In the genomic region with DNA sequence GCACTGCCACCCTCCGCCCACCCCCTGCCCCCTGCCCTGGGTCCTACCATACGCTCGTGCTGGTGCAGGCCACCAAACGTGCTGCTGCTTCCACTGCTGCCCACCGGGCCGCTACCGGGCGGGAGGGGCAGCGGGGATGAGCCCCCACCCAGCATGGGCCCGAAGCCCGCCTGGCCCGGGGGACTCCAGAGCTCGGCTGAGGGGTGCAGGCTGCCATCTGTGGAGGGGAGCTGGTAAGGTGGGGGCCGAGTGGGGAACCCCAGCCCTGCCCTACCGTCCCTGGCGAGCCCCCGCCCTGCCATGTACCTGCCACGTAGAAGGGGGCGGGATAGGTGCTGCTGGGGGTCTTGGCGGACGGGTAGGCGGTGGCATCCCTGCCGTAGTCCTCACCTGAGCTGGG, we compare ENCODE assay signal across 1 cellular context.
TF ChIP-seq lines count a peak whose summit lies in the region.

No MANE protein-coding gene starts in this region.

TF ChIP-seq in GM12878, 131 proteins besides CTCF, POLR2A, EP300 and RAD21:
- TF ChIP-seq, protein P1, sequence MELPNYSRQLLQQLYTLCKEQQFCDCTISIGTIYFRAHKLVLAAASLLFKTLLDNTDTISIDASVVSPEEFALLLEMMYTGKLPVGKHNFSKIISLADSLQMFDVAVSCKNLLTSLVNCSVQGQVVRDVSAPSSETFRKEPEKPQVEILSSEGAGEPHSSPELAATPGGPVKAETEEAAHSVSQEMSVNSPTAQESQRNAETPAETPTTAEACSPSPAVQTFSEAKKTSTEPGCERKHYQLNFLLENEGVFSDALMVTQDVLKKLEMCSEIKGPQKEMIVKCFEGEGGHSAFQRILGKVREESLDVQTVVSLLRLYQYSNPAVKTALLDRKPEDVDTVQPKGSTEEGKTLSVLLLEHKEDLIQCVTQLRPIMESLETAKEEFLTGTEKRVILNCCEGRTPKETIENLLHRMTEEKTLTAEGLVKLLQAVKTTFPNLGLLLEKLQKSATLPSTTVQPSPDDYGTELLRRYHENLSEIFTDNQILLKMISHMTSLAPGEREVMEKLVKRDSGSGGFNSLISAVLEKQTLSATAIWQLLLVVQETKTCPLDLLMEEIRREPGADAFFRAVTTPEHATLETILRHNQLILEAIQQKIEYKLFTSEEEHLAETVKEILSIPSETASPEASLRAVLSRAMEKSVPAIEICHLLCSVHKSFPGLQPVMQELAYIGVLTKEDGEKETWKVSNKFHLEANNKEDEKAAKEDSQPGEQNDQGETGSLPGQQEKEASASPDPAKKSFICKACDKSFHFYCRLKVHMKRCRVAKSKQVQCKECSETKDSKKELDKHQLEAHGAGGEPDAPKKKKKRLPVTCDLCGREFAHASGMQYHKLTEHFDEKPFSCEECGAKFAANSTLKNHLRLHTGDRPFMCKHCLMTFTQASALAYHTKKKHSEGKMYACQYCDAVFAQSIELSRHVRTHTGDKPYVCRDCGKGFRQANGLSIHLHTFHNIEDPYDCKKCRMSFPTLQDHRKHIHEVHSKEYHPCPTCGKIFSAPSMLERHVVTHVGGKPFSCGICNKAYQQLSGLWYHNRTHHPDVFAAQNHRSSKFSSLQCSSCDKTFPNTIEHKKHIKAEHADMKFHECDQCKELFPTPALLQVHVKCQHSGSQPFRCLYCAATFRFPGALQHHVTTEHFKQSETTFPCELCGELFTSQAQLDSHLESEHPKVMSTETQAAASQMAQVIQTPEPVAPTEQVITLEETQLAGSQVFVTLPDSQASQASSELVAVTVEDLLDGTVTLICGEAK (IDR thresholded peaks at IDR 0.05; ENCODE audit: borderline replicate concordance) = no peak
- TF ChIP-seq IKZF2 (IDR thresholded peaks at IDR 0.05) (no peak), SMC3 (IDR thresholded peaks at IDR 0.05; ENCODE audit: borderline replicate concordance, low read length) (no peak), SUPT20H (IDR thresholded peaks at IDR 0.05; ENCODE audit: borderline replicate concordance, control insufficient read depth, low read depth, low read length) (no peak), ATF7 (IDR thresholded peaks at IDR 0.05; ENCODE audit: low read depth) (no peak), RB1 (IDR thresholded peaks at IDR 0.05; ENCODE audit: borderline replicate concordance) (no peak), HCFC1 (IDR thresholded peaks at IDR 0.05; ENCODE audit: low read length) (no peak), KDM1A (IDR thresholded peaks at IDR 0.05; ENCODE audit: borderline replicate concordance) (no peak), HDAC2 (IDR thresholded peaks at IDR 0.05) (no peak), TCF7 (IDR thresholded peaks at IDR 0.05; ENCODE audit: borderline replicate concordance) (no peak), RAD51 (IDR thresholded peaks at IDR 0.05) (no peak), RCOR1 (conservative IDR thresholded peaks at IDR 0.05; ENCODE audit: low read depth, low read length) (no peak), USF2 (IDR thresholded peaks at IDR 0.05; ENCODE audit: borderline replicate concordance, low read depth, low read length) (no peak), EZH2 (IDR thresholded peaks at IDR 0.05; ENCODE audit: borderline replicate concordance, control insufficient read depth, low read depth, low read length) (no peak), BRCA1 (IDR thresholded peaks at IDR 0.05; ENCODE audit: low read depth, low read length) (no peak)
- TF ChIP-seq, protein P2, sequence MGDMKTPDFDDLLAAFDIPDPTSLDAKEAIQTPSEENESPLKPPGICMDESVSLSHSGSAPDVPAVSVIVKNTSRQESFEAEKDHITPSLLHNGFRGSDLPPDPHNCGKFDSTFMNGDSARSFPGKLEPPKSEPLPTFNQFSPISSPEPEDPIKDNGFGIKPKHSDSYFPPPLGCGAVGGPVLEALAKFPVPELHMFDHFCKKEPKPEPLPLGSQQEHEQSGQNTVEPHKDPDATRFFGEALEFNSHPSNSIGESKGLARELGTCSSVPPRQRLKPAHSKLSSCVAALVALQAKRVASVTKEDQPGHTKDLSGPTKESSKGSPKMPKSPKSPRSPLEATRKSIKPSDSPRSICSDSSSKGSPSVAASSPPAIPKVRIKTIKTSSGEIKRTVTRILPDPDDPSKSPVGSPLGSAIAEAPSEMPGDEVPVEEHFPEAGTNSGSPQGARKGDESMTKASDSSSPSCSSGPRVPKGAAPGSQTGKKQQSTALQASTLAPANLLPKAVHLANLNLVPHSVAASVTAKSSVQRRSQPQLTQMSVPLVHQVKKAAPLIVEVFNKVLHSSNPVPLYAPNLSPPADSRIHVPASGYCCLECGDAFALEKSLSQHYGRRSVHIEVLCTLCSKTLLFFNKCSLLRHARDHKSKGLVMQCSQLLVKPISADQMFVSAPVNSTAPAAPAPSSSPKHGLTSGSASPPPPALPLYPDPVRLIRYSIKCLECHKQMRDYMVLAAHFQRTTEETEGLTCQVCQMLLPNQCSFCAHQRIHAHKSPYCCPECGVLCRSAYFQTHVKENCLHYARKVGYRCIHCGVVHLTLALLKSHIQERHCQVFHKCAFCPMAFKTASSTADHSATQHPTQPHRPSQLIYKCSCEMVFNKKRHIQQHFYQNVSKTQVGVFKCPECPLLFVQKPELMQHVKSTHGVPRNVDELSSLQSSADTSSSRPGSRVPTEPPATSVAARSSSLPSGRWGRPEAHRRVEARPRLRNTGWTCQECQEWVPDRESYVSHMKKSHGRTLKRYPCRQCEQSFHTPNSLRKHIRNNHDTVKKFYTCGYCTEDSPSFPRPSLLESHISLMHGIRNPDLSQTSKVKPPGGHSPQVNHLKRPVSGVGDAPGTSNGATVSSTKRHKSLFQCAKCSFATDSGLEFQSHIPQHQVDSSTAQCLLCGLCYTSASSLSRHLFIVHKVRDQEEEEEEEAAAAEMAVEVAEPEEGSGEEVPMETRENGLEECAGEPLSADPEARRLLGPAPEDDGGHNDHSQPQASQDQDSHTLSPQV (IDR thresholded peaks at IDR 0.05) = no peak
- TF ChIP-seq, protein P3, sequence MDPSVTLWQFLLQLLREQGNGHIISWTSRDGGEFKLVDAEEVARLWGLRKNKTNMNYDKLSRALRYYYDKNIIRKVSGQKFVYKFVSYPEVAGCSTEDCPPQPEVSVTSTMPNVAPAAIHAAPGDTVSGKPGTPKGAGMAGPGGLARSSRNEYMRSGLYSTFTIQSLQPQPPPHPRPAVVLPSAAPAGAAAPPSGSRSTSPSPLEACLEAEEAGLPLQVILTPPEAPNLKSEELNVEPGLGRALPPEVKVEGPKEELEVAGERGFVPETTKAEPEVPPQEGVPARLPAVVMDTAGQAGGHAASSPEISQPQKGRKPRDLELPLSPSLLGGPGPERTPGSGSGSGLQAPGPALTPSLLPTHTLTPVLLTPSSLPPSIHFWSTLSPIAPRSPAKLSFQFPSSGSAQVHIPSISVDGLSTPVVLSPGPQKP (IDR thresholded peaks at IDR 0.05; ENCODE audit: low read depth, low read length) = no peak
